In the genomic region with DNA sequence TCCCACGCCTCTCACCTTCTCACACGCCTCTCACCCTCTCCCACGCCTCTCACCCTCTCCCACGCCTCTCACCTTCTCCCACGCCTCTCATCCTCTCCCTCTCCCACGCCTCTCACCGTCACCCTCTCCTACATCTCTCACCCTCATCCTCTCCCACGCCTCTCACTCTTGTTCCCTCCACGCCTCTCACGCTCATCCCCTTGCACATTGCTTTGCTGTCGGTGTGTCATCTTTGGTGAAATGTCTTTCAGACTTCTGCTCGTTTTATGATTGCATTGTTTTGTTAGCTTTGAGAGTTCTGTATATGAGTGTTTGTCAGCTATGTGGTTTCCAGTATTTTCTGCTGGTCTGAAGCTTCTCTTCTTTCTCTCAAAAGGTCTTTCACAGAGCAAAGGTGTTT, we compare ENCODE assay signal across 12 cellular contexts.
A peak's percentile ranks its signal among the peaks of the same experiment; 100 is the strongest.
DNase-seq lines count a peak whose midpoint lies in the region; ATAC-seq and TF ChIP-seq lines count a peak whose summit lies in the region.
"Had no signal": no experiment of that assay in that cellular context is flagged by ENCODE, and none has a peak within 500 bp of the region (broad histone marks: within the 10 kb centered on the region; RNA-seq: fewer than 3 reads in every experiment).

No MANE protein-coding gene starts in this region.

- no peak overlapping the region for H3K4me3 Mint-ChIP-seq in WTC11
- H3K4me3 Mint-ChIP-seq in activated T-helper 17 cell treated with anti-CD3 and anti-CD28 coated beads, Interleukin-2, amount 50 U/mL, for 72 hours, result peak overlapping the region; percentile 34

- H3K27me3 Mint-ChIP-seq in WTC11 (ENCODE audit: low read depth), result no peaks in the 10 kb centered on the region
- no peaks in the 10 kb centered on the region for H3K27me3 Mint-ChIP-seq in activated T-helper 17 cell treated with anti-CD3 and anti-CD28 coated beads, Interleukin-2, amount 50 U/mL, for 72 hours

- no peak overlapping the region for H3K27ac ChIP-seq in uterus
- H3K27ac ChIP-seq: pancreas had no signal

- peaks cover 20% of the 10 kb centered on the region for H3K9me3 Mint-ChIP-seq in WTC11
- peaks cover 8% of the 10 kb centered on the region for H3K9me3 Mint-ChIP-seq in activated T-helper 17 cell treated with anti-CD3 and anti-CD28 coated beads, Interleukin-2, amount 50 U/mL, for 72 hours

- no peaks in the 10 kb centered on the region for H3K27me3 ChIP-seq in uterus
- H3K27me3 ChIP-seq: pancreas had no signal

- H3K4me1 ChIP-seq in uterus, result no peaks in the 10 kb centered on the region
- H3K4me1 ChIP-seq: pancreas had no signal

- H3K4me3 ChIP-seq in uterus, result no peak overlapping the region
- H3K4me3 ChIP-seq: pancreas had no signal

- H3K4me1 Mint-ChIP-seq in WTC11, result peaks cover 30% of the 10 kb centered on the region
- H3K4me1 Mint-ChIP-seq in activated T-helper 17 cell treated with anti-CD3 and anti-CD28 coated beads, Interleukin-2, amount 50 U/mL, for 72 hours, result peaks cover 28% of the 10 kb centered on the region

- ATAC-seq in WTC11, result no peak
- peak; percentile 84 for ATAC-seq in activated T-helper 17 cell treated with anti-CD3 and anti-CD28 coated beads, Interleukin-2, amount 50 U/mL, for 72 hours (replicated peaks)
- ATAC-seq: pancreas had no signal

- H3K27ac Mint-ChIP-seq in WTC11, result peak overlapping the region; percentile 97
- peak overlapping the region; percentile 84 for H3K27ac Mint-ChIP-seq in activated T-helper 17 cell treated with anti-CD3 and anti-CD28 coated beads, Interleukin-2, amount 50 U/mL, for 72 hours

- DNase-seq in WTC11 (ENCODE audit: low spot score) (no peak), left kidney (ENCODE audit: low read depth, low spot score) (peak; percentile 37), NCI-H2081 (lab: John Stamatoyannopoulos, UW) (no peak), SHP77 (lab: John Stamatoyannopoulos, UW) (no peak), uterus (no peak)
- peak in 2 of 3 donors; percentile 18 to 40 for DNase-seq in stimulated activated CD4-positive, alpha-beta T cell treated with anti-CD3 and anti-CD28 coated beads, TNF-alpha, amount 100 ng/mL, for 48 hours (ENCODE audit: low read depth in 3 of 3)
- DNase-seq: anterior cingulate cortex; effector CD8-positive, alpha-beta T cell; MV-4-11; pancreas; substantia nigra had no signal

- TF ChIP-seq CTCF in WTC11 (IDR thresholded peaks at IDR 0.05), result no peak
- no peak for TF ChIP-seq CTCF in uterus (IDR thresholded peaks at IDR 0.05)

- H3K9me3 ChIP-seq in uterus, result no peaks in the 10 kb centered on the region
- H3K9me3 ChIP-seq: pancreas had no signal

- POLR2A ChIA-PET in WTC11 (lab: Charles Lee), result no interaction called here

- intact Hi-C loops in uterus (cut with DNase I; ENCODE audit: low total_unique reads), result no loop called here

- H3K36me3 ChIP-seq in uterus, result no peaks in the 10 kb centered on the region

- CTCF ChIA-PET in WTC11 (lab: Charles Lee), result no interaction called here

- peaks cover 64% of the 10 kb centered on the region for H3K36me3 Mint-ChIP-seq in WTC11
- H3K36me3 Mint-ChIP-seq in activated T-helper 17 cell treated with anti-CD3 and anti-CD28 coated beads, Interleukin-2, amount 50 U/mL, for 72 hours (ENCODE audit: low read depth), result peaks cover 78% of the 10 kb centered on the region

- TF ChIP-seq POLR2A in uterus (IDR thresholded peaks at IDR 0.05), result no peak

TF ChIP-seq in WTC11, 78 proteins besides CTCF, POLR2A, EP300 and RAD21:
- TF ChIP-seq, protein P1, sequence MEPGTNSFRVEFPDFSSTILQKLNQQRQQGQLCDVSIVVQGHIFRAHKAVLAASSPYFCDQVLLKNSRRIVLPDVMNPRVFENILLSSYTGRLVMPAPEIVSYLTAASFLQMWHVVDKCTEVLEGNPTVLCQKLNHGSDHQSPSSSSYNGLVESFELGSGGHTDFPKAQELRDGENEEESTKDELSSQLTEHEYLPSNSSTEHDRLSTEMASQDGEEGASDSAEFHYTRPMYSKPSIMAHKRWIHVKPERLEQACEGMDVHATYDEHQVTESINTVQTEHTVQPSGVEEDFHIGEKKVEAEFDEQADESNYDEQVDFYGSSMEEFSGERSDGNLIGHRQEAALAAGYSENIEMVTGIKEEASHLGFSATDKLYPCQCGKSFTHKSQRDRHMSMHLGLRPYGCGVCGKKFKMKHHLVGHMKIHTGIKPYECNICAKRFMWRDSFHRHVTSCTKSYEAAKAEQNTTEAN (CRISPR knock-in tag; IDR thresholded peaks at IDR 0.05), result no peak
- TF ChIP-seq CBFB (CRISPR knock-in tag; IDR thresholded peaks at IDR 0.05; ENCODE audit: low read depth) (no peak), TCF7 (CRISPR knock-in tag; IDR thresholded peaks at IDR 0.05; ENCODE audit: low read depth) (no peak), ELF4 (CRISPR knock-in tag; IDR thresholded peaks at IDR 0.05; ENCODE audit: low read depth) (no peak), JAZF1 (CRISPR knock-in tag; IDR thresholded peaks at IDR 0.05) (no peak), MLX (CRISPR knock-in tag; IDR thresholded peaks at IDR 0.05) (no peak), ZNF512 (CRISPR knock-in tag; IDR thresholded peaks at IDR 0.05; ENCODE audit: borderline replicate concordance) (no peak), CREM (CRISPR knock-in tag; IDR thresholded peaks at IDR 0.05) (no peak), ZNF121 (CRISPR knock-in tag; IDR thresholded peaks at IDR 0.05) (no peak), MYBL2 (CRISPR knock-in tag; IDR thresholded peaks at IDR 0.05) (no peak)
TF ChIP-seq in WTC11: peak in this region for 0.

Comparison
In these comparisons a context has a peak if more than half of its experiments do, and no peak if none do; other contexts are left out.
1. DNase-seq: peak in left kidney (single experiment) and stimulated activated CD4-positive, alpha-beta T cell treated with anti-CD3 and anti-CD28 coated beads, TNF-alpha, amount 100 ng/mL, for 48 hours (2 of 3); none in WTC11 (single experiment), NCI-H2081 (0 of 2), SHP77 (0 of 2) and uterus (0 of 2).